8 cellular contexts compared by ENCODE assay signal in genomic region chr1:34364376-34364775, GRCh38.
"Had no signal": no experiment of that assay in that cellular context is flagged by ENCODE, and none has a peak within 500 bp of the region (broad histone marks: within the 10 kb centered on the region; RNA-seq: fewer than 3 reads in every experiment).

No MANE protein-coding gene starts in this region.

- H3K4me1 Mint-ChIP-seq: IgD-negative memory B cell had no signal

- H3K4me3 Mint-ChIP-seq: IgD-negative memory B cell had no signal

- H3K27ac Mint-ChIP-seq: IgD-negative memory B cell had no signal

- H3K4me3 ChIP-seq: GM23248 had no signal

- H2AFZ ChIP-seq: GM23248 had no signal

- H3K36me3 Mint-ChIP-seq: IgD-negative memory B cell had no signal

- ATAC-seq: HepG2 had no signal

- H3K27ac ChIP-seq: GM23248, HL-60 had no signal

- H3K9ac ChIP-seq: GM23248 had no signal

- DNase-seq: GM23248, GOT3, H7, HCEC 1CT, KBM-7 had no signal
